In the genomic region with DNA sequence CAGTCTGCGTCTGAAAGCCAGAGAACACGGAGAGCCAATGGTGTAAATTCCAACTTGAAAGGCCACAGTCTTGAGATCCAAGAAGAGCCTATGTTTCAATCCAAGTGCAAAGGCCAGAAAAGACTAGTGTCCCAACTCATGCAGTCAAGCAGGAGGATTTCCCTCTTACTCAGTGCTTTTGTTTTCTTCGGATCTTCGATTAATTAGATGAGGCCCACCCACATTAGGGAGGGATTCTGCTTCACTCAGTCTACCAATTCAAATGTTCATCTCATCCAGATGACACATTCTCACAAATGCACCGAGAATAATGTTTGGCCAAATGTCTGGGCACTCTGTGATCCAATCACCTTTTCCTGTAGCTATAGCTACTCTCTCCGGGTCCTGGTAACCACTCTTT, we compare ENCODE assay signal across 25 cellular contexts.
"Had no signal": no experiment of that assay in that cellular context is flagged by ENCODE, and none has a peak within 500 bp of the region (broad histone marks: within the 10 kb centered on the region; RNA-seq: fewer than 3 reads in every experiment).

No MANE protein-coding gene starts in this region.

- H2AFZ ChIP-seq: hepatocyte had no signal

- H3K27ac ChIP-seq: heart right ventricle, hepatocyte, left lung, lower lobe of right lung, ovary, right atrium auricular region, right lobe of liver, skin epidermis, stomach, testis, thyroid gland, upper lobe of right lung had no signal

- H3K4me2 ChIP-seq: hepatocyte had no signal

- H3K79me2 ChIP-seq: hepatocyte had no signal

- ATAC-seq: heart right ventricle; left colon; left lung; lower lobe of right lung; mucosa of descending colon; naive thymus-derived CD4-positive, alpha-beta T cell; natural killer cell treated with Interleukin-12 subunit alpha and Interleukin-12 subunit beta and Interleukin-15 and Interleukin-18, amount 100 ng/mL, for 72 hours; stimulated activated naive B cell treated with anti-CD40 and anti-IgM and Interleukin-4, amounts not matched to agents 10 μg/mL and 1 μg/mL and 100 μg/mL, for 72 hours; stimulated activated naive CD8-positive, alpha-beta T cell treated with anti-CD3 and anti-CD28 coated beads, Interleukin-15, Interleukin-2, amounts not matched to agents 100 U/mL and 50 U/mL, for 24 hours; upper lobe of right lung had no signal

- H3K4me1 ChIP-seq: heart right ventricle, left lung, lower lobe of right lung, right atrium auricular region, stomach, testis, thyroid gland, upper lobe of right lung had no signal

- DNase-seq: heart right ventricle; kidney; left colon; left lung; lower lobe of right lung; midbrain; mucosa of descending colon; naive thymus-derived CD4-positive, alpha-beta T cell; ovary; right lobe of liver; stimulated activated CD4-positive, alpha-beta T cell treated with anti-CD3 and anti-CD28 coated beads, Interleukin-12 subunit alpha, Interleukin-12 subunit beta, amount 100 ng/mL, for 4 hours; stimulated activated CD4-positive, alpha-beta T cell treated with anti-CD3 and anti-CD28 coated beads, Interleukin-15, amount 100 ng/mL, for 24 hours; stimulated activated CD4-positive, alpha-beta T cell treated with anti-CD3 and anti-CD28 coated beads, Interleukin-2, amount 100 ng/mL, for 24 hours; stimulated activated CD4-positive, alpha-beta T cell treated with anti-CD3 and anti-CD28 coated beads, Interleukin-4, amount 100 ng/mL, for 1 hour; stimulated activated naive B cell treated with anti-CD40 and anti-IgM and Interleukin-4, amounts not matched to agents 10 μg/mL and 1 μg/mL and 100 μg/mL, for 72 hours; stimulated activated naive CD8-positive, alpha-beta T cell treated with anti-CD3 and anti-CD28 coated beads, Interleukin-15, Interleukin-2, amounts not matched to agents 100 U/mL and 50 U/mL, for 24 hours; stomach; thyroid gland; trophoblast cell; upper lobe of right lung had no signal

- H3K27me3 ChIP-seq: hepatocyte, left lung, ovary, right atrium auricular region, right lobe of liver, stomach, testis, thyroid gland, upper lobe of right lung had no signal

- H3K36me3 ChIP-seq: heart right ventricle, left lung, lower lobe of right lung, ovary, right atrium auricular region, right lobe of liver, stomach, thyroid gland, upper lobe of right lung had no signal

- H3K9me3 ChIP-seq: heart right ventricle, left lung, lower lobe of right lung, mucosa of descending colon, ovary, right atrium auricular region, right lobe of liver, stomach, testis, thyroid gland, upper lobe of right lung had no signal

- H3K4me3 ChIP-seq: heart right ventricle, hepatocyte, left lung, lower lobe of right lung, mucosa of descending colon, ovary, right atrium auricular region, right lobe of liver, skin epidermis, stomach, testis, thyroid gland, upper lobe of right lung had no signal
